ENCODE assay signal across 14 cellular contexts in genomic region chr7:5489991-5490536, GRCh38. TPM values are rescaled to one million over a fixed set of nuclear protein-coding genes. Genes with fewer than 3 reads are reported as not detected.
DNase-seq lines count a peak whose midpoint lies in the region; ATAC-seq and TF ChIP-seq lines count a peak whose summit lies in the region.
"Had no signal": no experiment of that assay in that cellular context is flagged by ENCODE, and none has a peak within 500 bp of the region (broad histone marks: within the 10 kb centered on the region; RNA-seq: fewer than 3 reads in every experiment).

No MANE protein-coding gene starts in this region.

- POLR2A ChIA-PET in RWPE1 (lab: Yijun Ruan, JAX; ENCODE audit: low non-redundant PET) = no interaction called here

- CTCF ChIA-PET in RWPE1 (lab: Yijun Ruan, JAX) = interaction anchor here (0.6 to 0.7 kb wide), 2 partner anchors 120 to 151 kb away, joined by 3 to 4 read pairs; no protein-coding TSS in a partner anchor

- no peaks in the 10 kb centered on the region for H3K27me3 ChIP-seq in thyroid gland

- TF ChIP-seq POLR2A in thyroid gland (IDR thresholded peaks at IDR 0.05) = no peak

- H3K27ac ChIP-seq in RWPE1 = peak overlapping the region; percentile 87
- peak overlapping the region; percentile 3 for H3K27ac ChIP-seq in caudate nucleus (ENCODE audit: low read depth, low read length)
- peak overlapping the region in 2 of 3 donors; percentile 33 to 65 for H3K27ac ChIP-seq in thyroid gland

- no peak overlapping the region for H3K4me3 ChIP-seq in thyroid gland (replicated peaks in 1 of 3)
- H3K4me3 ChIP-seq: HAP-1 had no signal

- no peak for DNase-seq in RWPE1 (ENCODE audit: low spot score)
- DNase-seq in caudate nucleus (lab: John Stamatoyannopoulos, UW) = peak in 25 of 61 donors; percentile 7 to 72 (median 38)
- peak; percentile 56 for DNase-seq in kidney glomerular epithelial cell (lab: John Stamatoyannopoulos, UW)
- peak; percentile 75 to 80 for DNase-seq in thyroid gland
- no peak for DNase-seq in stimulated activated naive CD4-positive, alpha-beta T cell treated with Interleukin-2 at 50 U/mL for 16 hours (lab: John Stamatoyannopoulos, UW)
- DNase-seq: CD4-positive, CD25-positive, alpha-beta regulatory T cell; DMS79; KBM-7; NCI-H1436 treated with DMSO at 0.1 percent for 48 hours; NCI-H510A treated with DMSO at 0.1 percent for 48 hours; NCI-H82 had no signal

- peaks cover 13 to 37% of the 10 kb centered on the region in 2 donors for H3K4me1 ChIP-seq in thyroid gland
- H3K4me1 ChIP-seq: HAP-1 had no signal

- H3K36me3 ChIP-seq in thyroid gland = peaks cover 0 to 3% of the 10 kb centered on the region in 2 donors

- TF ChIP-seq CTCF in RWPE1 (conservative IDR thresholded peaks at IDR 0.05; ENCODE audit: low read depth) = no peak
- TF ChIP-seq CTCF in thyroid gland (IDR thresholded peaks at IDR 0.05) = no peak

- WGBS in thyroid gland, 2 donors = 51 to 72% methylated on average over 19 to 20 of the region's 20 CpGs

- H3K9me3 ChIP-seq in thyroid gland = no peaks in the 10 kb centered on the region
- H3K9me3 ChIP-seq: HAP-1 had no signal

- ATAC-seq in HG03025 (IDR thresholded peaks at IDR 0.05; ENCODE audit: low FRiP score, unreplicated experiment) = no peak
- no peak for ATAC-seq in HG03378 (IDR thresholded peaks at IDR 0.05; ENCODE audit: unreplicated experiment)

- intact Hi-C loops in thyroid gland (cut with DNase I) = loop anchor here (10.0 kb wide), 1 partner anchor 215 kb away; no protein-coding TSS in a partner anchor

RNA-seq across cellular contexts. Expression of gene FBXL18, which starts 23.5 kb away (rescaled TPM):
- 10 to 100 TPM in 3 of 4 donors, 1 to 10 TPM in 1; 6.2 to 12.7 (median 10.4) TPM for total RNA-seq in thyroid gland

RNA-seq across cellular contexts. Expression of gene ACTB, which starts 40.3 kb away (rescaled TPM):
- 1,000 to 10,000 TPM in 3 of 4 donors, 100 to 1,000 TPM in 1; 848 to 2,475 (median 1,538) TPM for total RNA-seq in thyroid gland

Comparison
In these comparisons a context has a peak if more than half of its experiments do, and no peak if none do; other contexts are left out.
1. DNase-seq: peak in kidney glomerular epithelial cell (single experiment) and thyroid gland (2 of 2); none in RWPE1 (single experiment) and stimulated activated naive CD4-positive, alpha-beta T cell treated with Interleukin-2 at 50 U/mL for 16 hours (single experiment).
2. H3K27ac ChIP-seq: peak in every context shown above with its lines; median percentile 87 in RWPE1; 49 in thyroid gland; 3 in caudate nucleus.